2 cellular contexts compared by ENCODE assay signal in genomic region chr11:28833670-28834069, GRCh38.
TF ChIP-seq lines count a peak whose summit lies in the region.

No MANE protein-coding gene starts in this region.

TF ChIP-seq in GM23338, 12 proteins besides CTCF, POLR2A, EP300 and RAD21 (continued from another document):
- TF ChIP-seq REST (IDR thresholded peaks at IDR 0.05; ENCODE audit: unreplicated experiment) = no peak
- no peak for TF ChIP-seq ZNF114 (CRISPR knock-in tag; IDR thresholded peaks at IDR 0.05)
- TF ChIP-seq ZNF462 (CRISPR knock-in tag; IDR thresholded peaks at IDR 0.05) = no peak
- TF ChIP-seq CREB1 (CRISPR knock-in tag; IDR thresholded peaks at IDR 0.05; ENCODE audit: low read depth) = no peak
- TF ChIP-seq JUNB (IDR thresholded peaks at IDR 0.05; ENCODE audit: unreplicated experiment) = no peak
- no peak for TF ChIP-seq EZH2phosphoT487 (IDR thresholded peaks at IDR 0.05; ENCODE audit: unreplicated experiment)
TF ChIP-seq in GM23338: peak in this region for 0.

TF ChIP-seq in SK-N-SH, 30 proteins besides CTCF, POLR2A, EP300 and RAD21 (continued from another document):
- TF ChIP-seq REST (IDR thresholded peaks at IDR 0.05; ENCODE audit: low read depth, low read length) = no peak
- no peak for TF ChIP-seq IRF3 (IDR thresholded peaks at IDR 0.05; ENCODE audit: low read depth, low read length)
- TF ChIP-seq SMC3 (IDR thresholded peaks at IDR 0.05; ENCODE audit: low read depth, low read length) = no peak
- no peak for TF ChIP-seq SIN3A (IDR thresholded peaks at IDR 0.05; ENCODE audit: borderline replicate concordance, low read depth, low read length)
- TF ChIP-seq GATA2 (CRISPR knock-in tag; IDR thresholded peaks at IDR 0.05) = no peak
- TF ChIP-seq FOSL2 (IDR thresholded peaks at IDR 0.05; ENCODE audit: borderline replicate concordance, low read depth) = peak; percentile 91
- peak; percentile 90 for TF ChIP-seq JUND (IDR thresholded peaks at IDR 0.05)
- peak; percentile 31; the same call in 1 of the 2 replicates for TF ChIP-seq TAF1 (IDR thresholded peaks at IDR 0.05; ENCODE audit: borderline replicate concordance, low read depth, low read length)
- no peak for TF ChIP-seq EZH2phosphoT487 (IDR thresholded peaks at IDR 0.05; ENCODE audit: borderline replicate concordance, low read depth)
- no peak for TF ChIP-seq RCOR1 (IDR thresholded peaks at IDR 0.05; ENCODE audit: low read length)
- TF ChIP-seq RXRA (IDR thresholded peaks at IDR 0.05; ENCODE audit: borderline replicate concordance, low read depth) = peak; percentile 82
- TF ChIP-seq YY1 (IDR thresholded peaks at IDR 0.05; ENCODE audit: low read depth) = no peak
- peak; percentile 85 for TF ChIP-seq NFIC (IDR thresholded peaks at IDR 0.05; ENCODE audit: borderline replicate concordance)
- TF ChIP-seq NRF1 (IDR thresholded peaks at IDR 0.05; ENCODE audit: low read depth, low read length) = no peak
- TF ChIP-seq ZBTB33 (IDR thresholded peaks at IDR 0.05; ENCODE audit: borderline replicate concordance, low read depth) = peak; percentile 77; the same call in 1 of the 2 replicates
- TF ChIP-seq RFX5 (IDR thresholded peaks at IDR 0.05; ENCODE audit: low read length) = no peak
- peak; percentile 76 for TF ChIP-seq POLR2AphosphoS5 (IDR thresholded peaks at IDR 0.05; ENCODE audit: low read depth, low read length)
- no peak for TF ChIP-seq GABPA (IDR thresholded peaks at IDR 0.05; ENCODE audit: low read depth)
- TF ChIP-seq ELF1 (IDR thresholded peaks at IDR 0.05) = no peak
- peak; percentile 88 for TF ChIP-seq MAX (IDR thresholded peaks at IDR 0.05; ENCODE audit: low read depth)
- TF ChIP-seq MXI1 (IDR thresholded peaks at IDR 0.05; ENCODE audit: low read depth, low read length) = no peak
- peak; percentile 81 for TF ChIP-seq PBX3 (IDR thresholded peaks at IDR 0.05)
- TF ChIP-seq USF1 (IDR thresholded peaks at IDR 0.05; ENCODE audit: borderline replicate concordance, low read depth) = no peak
- TF ChIP-seq FOXM1 (IDR thresholded peaks at IDR 0.05; ENCODE audit: low read depth) = peak; percentile 74; the same call in 1 of the 2 replicates
